In the genomic region with DNA sequence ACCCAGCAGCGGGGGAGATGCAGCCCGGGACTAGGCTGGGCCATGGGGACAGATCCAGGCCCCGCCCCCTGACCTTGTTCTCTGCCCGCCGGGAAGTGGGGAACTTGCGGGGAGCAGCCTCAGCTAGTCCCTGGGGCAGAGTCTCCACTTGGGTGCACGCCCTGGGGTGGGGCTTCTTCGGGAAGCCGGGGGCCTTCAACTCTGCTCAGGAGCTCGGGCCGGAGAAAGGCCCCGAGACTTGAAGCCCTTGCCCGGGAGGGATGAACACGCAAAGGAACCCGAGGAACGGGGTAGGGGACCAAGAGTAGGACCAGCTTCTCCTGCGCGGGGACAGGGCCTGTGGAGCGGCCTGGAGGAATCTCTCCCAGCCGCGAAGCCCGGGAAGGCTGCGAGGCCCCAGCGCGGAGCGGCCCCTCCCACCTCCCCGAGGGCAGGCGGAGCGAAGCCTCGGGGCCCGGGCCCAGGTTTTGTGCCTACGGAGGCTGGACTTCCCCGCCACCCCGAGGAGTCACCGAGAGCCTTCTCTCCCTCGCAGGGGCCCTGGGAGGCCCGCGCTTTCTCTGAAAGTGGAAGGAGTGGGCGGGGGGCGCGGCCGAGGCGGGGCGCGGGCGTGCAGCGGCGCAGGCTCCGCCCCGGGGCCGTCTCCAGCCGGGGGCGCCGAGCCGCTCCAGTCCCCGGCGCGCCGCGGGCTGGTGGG, we compare ENCODE assay signal across 8 cellular contexts. TPM values are rescaled to one million over a fixed set of nuclear protein-coding genes. Genes with fewer than 3 reads are reported as not detected.
DNase-seq lines count a peak whose midpoint lies in the region; ATAC-seq and TF ChIP-seq lines count a peak whose summit lies in the region.

A gene (plus strand): TSS at position 670 of the 697 bp plus-strand sequence. CDS start 54 bp downstream, outside the sequence.

- TF ChIP-seq EP300 in esophagus muscularis mucosa (IDR thresholded peaks at IDR 0.05), result no peak

- H3K27ac Mint-ChIP-seq in nephron, result peak within 1 kb of the TSS; percentile 8 to 14 (median 11)

- no CpG with 5 or more reads among the region's 60 CpGs for WGBS in esophagus muscularis mucosa

- peak within 1 kb of the TSS; percentile 77 to 84 (median 82) for H3K4me3 Mint-ChIP-seq in nephron

- H3K4me1 ChIP-seq in OCI-LY3 (ENCODE audit: low read length), result peaks cover 13% of the 10 kb centered on the region
- H3K4me1 ChIP-seq in esophagus muscularis mucosa, result peaks cover 29 to 40% (median 38%) of the 10 kb centered on the region in 4 donors

- no peak for TF ChIP-seq CTCF in OCI-LY3 (IDR thresholded peaks at IDR 0.05; ENCODE audit: low read depth, low read length)
- TF ChIP-seq CTCF in esophagus muscularis mucosa (IDR thresholded peaks at IDR 0.05), result no peak
- TF ChIP-seq CTCF in nephron (IDR thresholded peaks at IDR 0.05; ENCODE audit: unreplicated experiment in 3 of 3), result no peak

- H3K36me3 ChIP-seq in OCI-LY3 (replicated peaks; ENCODE audit: low read depth, low read length) (no peaks in the 10 kb centered on the region), esophagus muscularis mucosa (no peaks in the 10 kb centered on the region)

- H3K27me3 ChIP-seq in OCI-LY3 (ENCODE audit: low read depth, low read length) (no peaks in the 10 kb centered on the region), esophagus muscularis mucosa (peaks cover 0 to 81% (median 2%) of the 10 kb centered on the region in 4 donors)

- H3K9me3 Mint-ChIP-seq in nephron, result no peaks in the 10 kb centered on the region

- H3K27ac ChIP-seq in OCI-LY3 (ENCODE audit: low read length) (peak within 1 kb of the TSS; percentile 25), esophagus muscularis mucosa (replicated peaks in 1 of 4) (peak within 1 kb of the TSS; percentile 29 to 70 (median 54))

- no peak for TF ChIP-seq POLR2A in esophagus muscularis mucosa (IDR thresholded peaks at IDR 0.05; ENCODE audit: low read depth)

- H3K4me2 ChIP-seq in OCI-LY3 (ENCODE audit: low read length), result peak within 1 kb of the TSS; percentile 96

- intact Hi-C loops in esophagus muscularis mucosa (cut with DNase I), result no loop called here

- H3K9me3 ChIP-seq in OCI-LY3 (ENCODE audit: insufficient read depth, low read length) (no peaks in the 10 kb centered on the region), esophagus muscularis mucosa (no peaks in the 10 kb centered on the region)

- peaks cover 12% of the 10 kb centered on the region for H3K4me1 Mint-ChIP-seq in nephron

- DNase-seq in CD1c-positive myeloid dendritic cell (ENCODE audit: extremely low spot score) (peak; percentile 90), esophagus muscularis mucosa (ENCODE audit: extremely low spot score) (no peak)
- DNase-seq in activated T-cell treated with anti-CD3 and anti-CD28 coated beads, Interleukin-2, amount 50 U/mL, for 1 hour, result peak; percentile 84
- DNase-seq in stimulated activated naive CD8-positive, alpha-beta T cell treated with anti-CD3 and anti-CD28 coated beads, Interleukin-15, Interleukin-2, amounts not matched to agents 100 U/mL and 50 U/mL, for 24 hours, result peak; percentile 94

- H3K4me3 ChIP-seq in OCI-LY3 (ENCODE audit: low read length) (peak within 1 kb of the TSS; percentile 82), esophagus muscularis mucosa (peak within 1 kb of the TSS; percentile 60 to 75 (median 65))

- no peaks in the 10 kb centered on the region for H3K79me2 ChIP-seq in OCI-LY3 (ENCODE audit: low read length)

- H3K9ac ChIP-seq in OCI-LY3 (ENCODE audit: low read length), result peak within 1 kb of the TSS; percentile 91

- H3K36me3 Mint-ChIP-seq in nephron (ENCODE audit: low read depth), result no peaks in the 10 kb centered on the region

- no peaks in the 10 kb centered on the region for H4K20me1 ChIP-seq in OCI-LY3 (ENCODE audit: insufficient read depth, low read length)

- H3K27me3 Mint-ChIP-seq in nephron (ENCODE audit: low read depth), result peaks cover 77% of the 10 kb centered on the region

- H2AFZ ChIP-seq in OCI-LY3 (ENCODE audit: low read depth, low read length), result peak within 1 kb of the TSS; percentile 88

- peak; percentile 74 for ATAC-seq in GM19351 (IDR thresholded peaks at IDR 0.05; ENCODE audit: unreplicated experiment)
- peak; percentile 63 for ATAC-seq in HG03460 (IDR thresholded peaks at IDR 0.05; ENCODE audit: unreplicated experiment)
- ATAC-seq in stimulated activated naive CD8-positive, alpha-beta T cell treated with anti-CD3 and anti-CD28 coated beads, Interleukin-15, Interleukin-2, amounts not matched to agents 100 U/mL and 50 U/mL, for 24 hours, result peak; percentile 82

RNA-seq across cellular contexts. Expression of the gene that starts here (rescaled TPM):
- 1 to 10 TPM in 1 of 4 donors, under 1 TPM in 3; 0.83 to 2.5 (median 0.97) TPM for total RNA-seq in esophagus muscularis mucosa
